1 cellular context compared by ENCODE assay signal in genomic region chr16:31696968-31697743, GRCh38.
TF ChIP-seq lines count a peak whose summit lies in the region.

No MANE protein-coding gene starts in this region.

TF ChIP-seq in GM12878, 131 proteins besides CTCF, POLR2A, EP300 and RAD21:
- TF ChIP-seq SMC3 (IDR thresholded peaks at IDR 0.05; ENCODE audit: borderline replicate concordance, low read length), result peak; percentile 40; the same call in 1 of the 2 replicates
- TF ChIP-seq KDM1A (IDR thresholded peaks at IDR 0.05; ENCODE audit: borderline replicate concordance), result no peak
- TF ChIP-seq SREBF1 (IDR thresholded peaks at IDR 0.05; ENCODE audit: low read length), result no peak
